Comparison of ENCODE assay signal across 10 cellular contexts in genomic region chr10:43404675-43405221, GRCh38. TPM values are rescaled to one million over a fixed set of nuclear protein-coding genes. Genes with fewer than 3 reads are reported as not detected.
DNase-seq lines count a peak whose midpoint lies in the region; ATAC-seq, FAIRE-seq and TF ChIP-seq lines count a peak whose summit lies in the region.
"Had no signal": no experiment of that assay in that cellular context is flagged by ENCODE, and none has a peak within 500 bp of the region (broad histone marks: within the 10 kb centered on the region; RNA-seq: fewer than 3 reads in every experiment).

No MANE protein-coding gene starts in this region.

- no peak for TF ChIP-seq RAD21 in K562 (CRISPR knock-in tag; conservative IDR thresholded peaks at IDR 0.05 in 1 of 2, IDR thresholded peaks at IDR 0.05 in 1 of 2)

- H3K9me1 ChIP-seq in K562 (ENCODE audit: control insufficient read depth, insufficient read depth, low read length), result no peaks in the 10 kb centered on the region

- no peak for TF ChIP-seq EP300 in K562 (IDR thresholded peaks at IDR 0.05; ENCODE audit: low read length)

- peaks cover 85% of the 10 kb centered on the region for H4K20me1 ChIP-seq in Loucy (ENCODE audit: insufficient read depth, low read length, poor library complexity, severe bottlenecking)
- H4K20me1 ChIP-seq in K562 (replicated peaks; ENCODE audit: control insufficient read depth, insufficient read depth, low read length), result peaks cover 63% of the 10 kb centered on the region
- peaks cover 68% of the 10 kb centered on the region for H4K20me1 ChIP-seq in osteoblast (ENCODE audit: insufficient read depth, low read length)

- no peak for DNase-seq in GM12864 (ENCODE audit: low read depth)
- peak in 1 of 4 experiments; percentile 6 for DNase-seq in K562 (ENCODE audit: extremely low read depth in 1 of 4, low spot score in 3 of 4)
- DNase-seq in osteoblast (ENCODE audit: insufficient read length, low spot score, missing footprints), result no peak
- no peak for DNase-seq in NCI-H2029 treated with DMSO at 0.1 percent for 48 hours (lab: John Stamatoyannopoulos, UW)
- DNase-seq in iPS-NIHi7 (ENCODE audit: extremely low spot score), result no peak
- DNase-seq in NCI-H128 (lab: John Stamatoyannopoulos, UW; ENCODE audit: unreplicated experiment), result no peak
- no peak for DNase-seq in erythroblast (lab: John Stamatoyannopoulos, UW)
- DNase-seq: hypothalamus, NCI-H774 had no signal

- WGBS in K562 (ENCODE audit: insufficient coverage, low coverage, missing lambda C conversion rate), result 4% methylated on average over 7 of the region's 7 CpGs

- BruUV-seq in K562 (replicated peaks; lab: Mats Ljungman, UMichigan), result no TSS peak

- in situ Hi-C loops in K562 (cut with MboI), result no loop called here

- POLR2A ChIA-PET in K562 (lab: Yijun Ruan, JAX), result interaction anchor here (0.9 to 3.9 kb wide), 4 partner anchors 7 to 30 kb away, joined by 3 to 60 read pairs (median 4); no protein-coding TSS in a partner anchor

- FAIRE-seq in K562 (lab: Jason Lieb, UNC), result no peak

- ATAC-seq in K562, result no peak

- H3K27ac ChIP-seq in K562 (ENCODE audit: extremely low read depth, low read depth, low read length), result peak overlapping the region; percentile 54; the same call in 2 of the 3 replicates
- H3K27ac ChIP-seq in osteoblast (ENCODE audit: low read depth, low read length), result peak overlapping the region; percentile 36

- H3K9ac ChIP-seq in Loucy (ENCODE audit: low read depth, low read length, poor library complexity, severe bottlenecking) (peak overlapping the region; percentile 94), K562 (ENCODE audit: insufficient read depth in 1 of 2, low read depth in 2 of 2, low read length in 2 of 2) (peak overlapping the region; percentile 83 to 91)

- H3K27me3 ChIP-seq in Loucy (ENCODE audit: insufficient read depth, low read length, poor library complexity, severe bottlenecking), result peaks cover 3% of the 10 kb centered on the region
- H3K27me3 ChIP-seq in K562 (ENCODE audit: control insufficient read depth in 2 of 2, insufficient read depth in 2 of 2, low read length in 2 of 2), result no peaks in the 10 kb centered on the region
- H3K27me3 ChIP-seq in osteoblast (ENCODE audit: insufficient read depth, low read length), result no peaks in the 10 kb centered on the region

- H3K4me2 ChIP-seq in Loucy (ENCODE audit: low read depth, low read length, poor library complexity, severe bottlenecking), result peak overlapping the region; percentile 91
- H3K4me2 ChIP-seq in K562 (ENCODE audit: insufficient read depth, low read length), result peak overlapping the region; percentile 84
- H3K4me2 ChIP-seq in osteoblast (ENCODE audit: insufficient read depth, low read length), result peak overlapping the region; percentile 83

- peaks cover 9% of the 10 kb centered on the region for H3K36me3 ChIP-seq in Loucy (ENCODE audit: insufficient read depth, low read length)
- peaks cover 61% of the 10 kb centered on the region for H3K36me3 ChIP-seq in K562 (ENCODE audit: control insufficient read depth, insufficient read depth, low read length)
- H3K36me3 ChIP-seq in osteoblast (ENCODE audit: insufficient read depth, low read length), result no peaks in the 10 kb centered on the region

- H3K9me2 ChIP-seq in Loucy (replicated peaks; ENCODE audit: low read depth, low read length), result no peaks in the 10 kb centered on the region

- H3K79me2 ChIP-seq in Loucy (ENCODE audit: insufficient read depth, low read length) (peaks cover 91% of the 10 kb centered on the region), K562 (ENCODE audit: control insufficient read depth, insufficient read depth, low read length) (peaks cover 97% of the 10 kb centered on the region), osteoblast (ENCODE audit: insufficient read depth, low read length) (peaks cover 86% of the 10 kb centered on the region)

- H3F3A ChIP-seq in Loucy (ENCODE audit: low read depth), result peaks cover 3% of the 10 kb centered on the region; the same call in 1 of the 2 replicates

- H3K4me1 ChIP-seq in Loucy (ENCODE audit: insufficient read depth, low read length, poor library complexity, severe bottlenecking), result peaks cover 57% of the 10 kb centered on the region
- H3K4me1 ChIP-seq in K562 (replicated peaks in 1 of 2; ENCODE audit: control insufficient read depth in 2 of 2, insufficient read depth in 2 of 2, low read length in 2 of 2), result peaks cover 44% of the 10 kb centered on the region in 2 experiments
- peaks cover 27% of the 10 kb centered on the region for H3K4me1 ChIP-seq in osteoblast (ENCODE audit: insufficient read depth, low read length)

- CTCF ChIA-PET in K562 (lab: Yijun Ruan, JAX; ENCODE audit: low intra/inter-chr PET ratio), result no interaction called here

- TF ChIP-seq POLR2A in K562 (conservative IDR thresholded peaks at IDR 0.05) (no peak; the same call in 1 of the 2 replicates), erythroblast (IDR thresholded peaks at IDR 0.05; ENCODE audit: low read length) (no peak)

- H3K9me3 ChIP-seq in Loucy (ENCODE audit: insufficient read depth, low read depth, low read length) (no peaks in the 10 kb centered on the region), K562 (replicated peaks; ENCODE audit: control insufficient read depth, insufficient read depth, low read depth, low read length) (no peaks in the 10 kb centered on the region), osteoblast (ENCODE audit: low read depth, low read length) (no peaks in the 10 kb centered on the region)

- no peak for TF ChIP-seq CTCF in GM12864 (IDR thresholded peaks at IDR 0.05; ENCODE audit: low read depth, low read length, missing control alignments)
- no peak for TF ChIP-seq CTCF in Loucy (conservative IDR thresholded peaks at IDR 0.05; ENCODE audit: low read length)
- TF ChIP-seq CTCF in K562 (IDR thresholded peaks at IDR 0.05 in 2 of 3, conservative IDR thresholded peaks at IDR 0.05 in 1 of 3; ENCODE audit: insufficient read depth in 2 of 3, low read depth in 1 of 3, low read length in 3 of 3), result no peak
- TF ChIP-seq CTCF in osteoblast (IDR thresholded peaks at IDR 0.05; ENCODE audit: extremely low read depth, low read depth, low read length), result no peak

- no peak overlapping the region for H2AFZ ChIP-seq in Loucy (ENCODE audit: low read length)
- no peak overlapping the region for H2AFZ ChIP-seq in K562 (ENCODE audit: low read depth, low read length)
- H2AFZ ChIP-seq in osteoblast (ENCODE audit: low read length), result no peak overlapping the region

- intact Hi-C loops in K562 (cut with micrococcal nuclease), result no loop called here

- peak overlapping the region; percentile 96 for H3K4me3 ChIP-seq in GM12864 (ENCODE audit: low read depth, low read length)
- H3K4me3 ChIP-seq in Loucy (ENCODE audit: low read length, poor library complexity, severe bottlenecking), result peak overlapping the region; percentile 98
- peak overlapping the region; percentile 82 for H3K4me3 ChIP-seq in K562
- no peak overlapping the region for H3K4me3 ChIP-seq in osteoblast (ENCODE audit: insufficient read depth, low read length)

RNA-seq across cellular contexts. Expression of gene HNRNPF, which starts 4.2 kb away (rescaled TPM):
- total RNA-seq in K562 (2011; cell fraction: chromatin; rRNA removed; ENCODE audit: low replicate concordance), result 85.6 and 109 TPM in 2 replicates
- 72.0 and 75.3 TPM in 2 replicates for total RNA-seq in K562 (2011; cell fraction: nucleolus; rRNA removed)
- 72.8 and 78.1 TPM in 2 replicates for total RNA-seq in K562 (2011; cell fraction: nucleoplasm; rRNA removed)
- total RNA-seq in K562 (2014; rRNA removed) (475 and 482 TPM in 2 replicates), K562 (2014; rRNA removed; fragmentation: Illumina TruSeq; extraction: Trizol) (350 and 367 TPM in 2 replicates), K562 (2015; rRNA removed; fragmentation: Illumina TruSeq; extraction: Trizol) (425 and 438 TPM in 2 replicates), K562 (2021) (436 and 489 TPM in 2 replicates), osteoblast (221 and 229 TPM in 2 replicates)
- polyA plus RNA-seq in K562 (2011; rRNA removed) (331 and 341 TPM in 2 replicates), K562 (2014; fragmentation: Illumina TruSeq; extraction: Trizol) (450 and 461 TPM in 2 replicates), K562 (2014; fragmentation: Nextera tagmentation; extraction: Ambion mirVana) (100 to 1,000 TPM; 192 to 289 TPM), K562 (2014; rRNA removed) (390 and 416 TPM in 2 replicates)
- polyA plus RNA-seq in K562 (2011; cell fraction: cytosol; rRNA removed), result 281 and 294 TPM in 2 replicates
- polyA plus RNA-seq in K562 (2011; cell fraction: nucleus; rRNA removed), result 122 and 160 TPM in 2 replicates
- 322 and 499 TPM in 2 replicates for polyA plus RNA-seq in K562 (2012)
- polyA minus RNA-seq in K562 (2011; rRNA and poly(A)+ RNA removed), result 441 and 450 TPM in 2 replicates
- polyA minus RNA-seq in K562 (2011; cell fraction: cytosol; rRNA and poly(A)+ RNA removed), result 190 and 194 TPM in 2 replicates
- 39.4 and 62.3 TPM in 2 replicates for polyA minus RNA-seq in K562 (2011; cell fraction: nucleus; rRNA and poly(A)+ RNA removed)

RNA-seq across cellular contexts. Expression of gene ZNF487, which starts 32.2 kb away (rescaled TPM):
- total RNA-seq in K562 (2011; cell fraction: chromatin; rRNA removed; ENCODE audit: low replicate concordance), result 4.8 and 7.6 TPM in 2 replicates
- 4.8 and 5.1 TPM in 2 replicates for total RNA-seq in K562 (2011; cell fraction: nucleolus; rRNA removed)
- total RNA-seq in K562 (2011; cell fraction: nucleoplasm; rRNA removed), result 5.8 and 8.5 TPM in 2 replicates
- 2.7 and 3.2 TPM in 2 replicates for total RNA-seq in K562 (2014; rRNA removed)
- total RNA-seq in K562 (2014; rRNA removed; fragmentation: Illumina TruSeq; extraction: Trizol), result 4.1 and 4.3 TPM in 2 replicates
- total RNA-seq in K562 (2015; rRNA removed; fragmentation: Illumina TruSeq; extraction: Trizol), result 3.7 and 4.3 TPM in 2 replicates
- 1.9 and 3.5 TPM in 2 replicates for total RNA-seq in K562 (2021)
- 5.5 and 5.9 TPM in 2 replicates for polyA plus RNA-seq in K562 (2011; rRNA removed)
- polyA plus RNA-seq in K562 (2011; cell fraction: cytosol; rRNA removed), result 4.7 and 4.9 TPM in 2 replicates
- 2.3 and 3.1 TPM in 2 replicates for polyA plus RNA-seq in K562 (2011; cell fraction: nucleus; rRNA removed)
- 2.6 and 6.6 TPM in 2 replicates for polyA plus RNA-seq in K562 (2012)
- polyA plus RNA-seq in K562 (2014; fragmentation: Illumina TruSeq; extraction: Trizol), result 4.1 and 4.2 TPM in 2 replicates
- 1 to 10 TPM; 6.1 to 6.5 TPM for polyA plus RNA-seq in K562 (2014; fragmentation: Nextera tagmentation; extraction: Ambion mirVana)
- polyA plus RNA-seq in K562 (2014; rRNA removed), result 3.2 and 3.7 TPM in 2 replicates
- 1.4 and 1.7 TPM in 2 replicates for polyA minus RNA-seq in K562 (2011; rRNA and poly(A)+ RNA removed)
- 1.3 and 1.7 TPM in 2 replicates for polyA minus RNA-seq in K562 (2011; cell fraction: cytosol; rRNA and poly(A)+ RNA removed)
- 1.3 and 2.7 TPM in 2 replicates for polyA minus RNA-seq in K562 (2011; cell fraction: nucleus; rRNA and poly(A)+ RNA removed)
- 8.3 and 9.4 TPM in 2 replicates for total RNA-seq in osteoblast

RNA-seq across cellular contexts. Expression of gene FXYD4, which starts 33.3 kb away (rescaled TPM):
- not detected in 2 replicates for total RNA-seq in K562 (2011; cell fraction: chromatin; rRNA removed; ENCODE audit: low replicate concordance)
- not detected in 2 replicates for total RNA-seq in K562 (2011; cell fraction: nucleolus; rRNA removed)
- not detected in 2 replicates for total RNA-seq in K562 (2011; cell fraction: nucleoplasm; rRNA removed)
- total RNA-seq in K562 (2014; rRNA removed), result not detected in 2 replicates
- total RNA-seq in K562 (2014; rRNA removed; fragmentation: Illumina TruSeq; extraction: Trizol), result not detected in 2 replicates
- total RNA-seq in K562 (2015; rRNA removed; fragmentation: Illumina TruSeq; extraction: Trizol), result not detected in 2 replicates
- not detected in 2 replicates for total RNA-seq in K562 (2021)
- not detected in 2 replicates for polyA plus RNA-seq in K562 (2011; rRNA removed)
- 0.07 TPM in 1 of 2 replicates, not detected in the other for polyA plus RNA-seq in K562 (2011; cell fraction: cytosol; rRNA removed)
- not detected in 2 replicates for polyA plus RNA-seq in K562 (2011; cell fraction: nucleus; rRNA removed)
- polyA plus RNA-seq in K562 (2012), result 0.37 TPM in 1 of 2 replicates, not detected in the other
- polyA plus RNA-seq in K562 (2014; fragmentation: Illumina TruSeq; extraction: Trizol), result not detected in 2 replicates
- polyA plus RNA-seq in K562 (2014; fragmentation: Nextera tagmentation; extraction: Ambion mirVana), result not detected
- 0.94 TPM in 1 of 2 replicates, not detected in the other for polyA plus RNA-seq in K562 (2014; rRNA removed)
- polyA minus RNA-seq in K562 (2011; rRNA and poly(A)+ RNA removed), result not detected in 2 replicates
- polyA minus RNA-seq in K562 (2011; cell fraction: cytosol; rRNA and poly(A)+ RNA removed), result not detected in 2 replicates
- polyA minus RNA-seq in K562 (2011; cell fraction: nucleus; rRNA and poly(A)+ RNA removed), result not detected in 2 replicates
- not detected in 2 replicates for total RNA-seq in osteoblast
